In the genomic region with DNA sequence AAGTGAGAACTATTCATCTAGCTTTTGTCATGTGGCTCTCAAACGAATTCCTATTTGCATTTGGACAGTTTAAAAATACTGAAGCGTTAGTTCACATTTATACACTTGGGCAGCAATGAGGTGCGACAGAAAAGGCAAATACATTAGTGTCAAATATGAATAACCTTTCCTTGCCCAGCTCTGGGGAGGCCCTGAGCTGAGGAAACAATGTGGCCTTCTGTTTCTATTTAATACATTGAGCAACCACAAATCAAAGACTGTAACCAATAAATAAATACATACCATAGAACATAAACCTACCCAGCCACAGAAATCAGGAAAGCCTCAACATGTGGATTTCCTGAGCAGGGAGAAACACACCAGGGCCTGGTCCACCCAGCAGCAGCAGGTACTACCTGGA, we compare ENCODE assay signal across 21 cellular contexts.
"Had no signal": no experiment of that assay in that cellular context is flagged by ENCODE, and none has a peak within 500 bp of the region (broad histone marks: within the 10 kb centered on the region; RNA-seq: fewer than 3 reads in every experiment).

No MANE protein-coding gene starts in this region.

- H3K27me3 ChIP-seq: colonic mucosa, heart right ventricle, right atrium auricular region, stomach, transverse colon had no signal

- H3K27ac Mint-ChIP-seq: endodermal cell; memory B cell; mesothelial cell of epicardium; natural killer cell treated with Interleukin-12 subunit alpha and Interleukin-12 subunit beta and Interleukin-15 and Interleukin-18, amount 100 ng/mL, for 72 hours had no signal

- H3K27ac ChIP-seq: colonic mucosa, heart right ventricle, left ventricle myocardium inferior, lower lobe of right lung, right atrium auricular region, stomach, thoracic aorta, transverse colon had no signal

- H3K4me3 Mint-ChIP-seq: endodermal cell; memory B cell; mesothelial cell of epicardium; natural killer cell treated with Interleukin-12 subunit alpha and Interleukin-12 subunit beta and Interleukin-15 and Interleukin-18, amount 100 ng/mL, for 72 hours had no signal

- H3K4me3 ChIP-seq: colonic mucosa, heart right ventricle, left ventricle myocardium inferior, lower lobe of right lung, right atrium auricular region, stomach, thoracic aorta, transverse colon had no signal

- DNase-seq: colonic mucosa; dermis blood vessel endothelial cell; effector CD4-positive, alpha-beta T cell; endodermal cell; erythroblast; heart right ventricle; hypothalamus; left ventricle myocardium inferior; lower lobe of right lung; posterior cingulate gyrus; small intestine; stimulated activated CD4-positive, alpha-beta T cell treated with anti-CD3 and anti-CD28 coated beads, Interleukin-12 subunit alpha, Interleukin-12 subunit beta, amount 100 ng/mL, for 4 hours; stimulated activated naive CD4-positive, alpha-beta T cell; stomach; substantia nigra; transverse colon had no signal

- H3K9me3 Mint-ChIP-seq: natural killer cell treated with Interleukin-12 subunit alpha and Interleukin-12 subunit beta and Interleukin-15 and Interleukin-18, amount 100 ng/mL, for 72 hours had no signal

- H3K36me3 ChIP-seq: colonic mucosa, heart right ventricle, lower lobe of right lung, right atrium auricular region, thoracic aorta, transverse colon had no signal

- H3K4me1 ChIP-seq: colonic mucosa, lower lobe of right lung had no signal

- H3K9me3 ChIP-seq: colonic mucosa, thoracic aorta had no signal

- H3K36me3 Mint-ChIP-seq: memory B cell; natural killer cell treated with Interleukin-12 subunit alpha and Interleukin-12 subunit beta and Interleukin-15 and Interleukin-18, amount 100 ng/mL, for 72 hours had no signal

- H3K4me1 Mint-ChIP-seq: memory B cell had no signal
